In the genomic region with DNA sequence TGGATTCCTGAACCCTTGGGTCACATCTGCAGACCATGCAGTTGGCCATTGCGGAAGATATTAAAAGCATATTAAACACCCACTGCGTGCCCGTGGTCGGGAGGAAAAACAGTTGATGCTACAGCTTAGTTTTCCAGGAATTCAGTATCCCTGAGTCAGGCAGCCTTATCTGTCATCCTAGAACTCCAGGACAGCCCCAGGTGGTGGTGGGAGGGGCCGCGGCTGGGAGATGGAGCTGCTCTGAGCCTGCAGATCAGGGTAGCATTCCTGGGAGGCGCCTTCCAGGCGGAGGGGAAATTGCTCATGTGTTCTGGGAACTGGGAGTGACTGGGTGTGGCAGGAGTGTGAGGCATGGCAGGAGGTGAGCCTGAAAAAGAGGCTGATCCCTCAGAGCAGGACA, we compare ENCODE assay signal across 9 cellular contexts.
DNase-seq lines count a peak whose midpoint lies in the region; ATAC-seq and TF ChIP-seq lines count a peak whose summit lies in the region.
"Had no signal": no experiment of that assay in that cellular context is flagged by ENCODE, and none has a peak within 500 bp of the region (broad histone marks: within the 10 kb centered on the region; RNA-seq: fewer than 3 reads in every experiment).

No MANE protein-coding gene starts in this region.

- peak; percentile 65 for DNase-seq in H4 (ENCODE audit: low spot score)
- DNase-seq in RWPE2 (ENCODE audit: low spot score) = peak; percentile 91
- DNase-seq in cardiac muscle cell (ENCODE audit: low read depth in 1 of 2, low spot score in 1 of 2) = peak; percentile 38 to 55
- no peak for DNase-seq in psoas muscle
- DNase-seq in NCI-H446 treated with DMSO at 0.1 percent for 48 hours (lab: John Stamatoyannopoulos, UW) = no peak
- DNase-seq in NCI-H1694 treated with DMSO at 0.1 percent for 48 hours (lab: John Stamatoyannopoulos, UW) = no peak
- DNase-seq in vagina (ENCODE audit: extremely low spot score in 2 of 2) = no peak
- no peak for DNase-seq in naive thymus-derived CD8-positive, alpha-beta T cell
- DNase-seq: pancreas had no signal

- no peaks in the 10 kb centered on the region for H3K36me3 ChIP-seq in RWPE2 (ENCODE audit: low read depth)
- no peaks in the 10 kb centered on the region for H3K36me3 ChIP-seq in cardiac muscle cell
- H3K36me3 ChIP-seq in psoas muscle (ENCODE audit: insufficient read depth in 1 of 2, low read depth in 1 of 2) = no peaks in the 10 kb centered on the region
- no peaks in the 10 kb centered on the region for H3K36me3 ChIP-seq in vagina
- H3K36me3 ChIP-seq: pancreas had no signal

- H3K27ac ChIP-seq in RWPE2 (ENCODE audit: poor library complexity, severe bottlenecking) (peak overlapping the region; percentile 87), cardiac muscle cell (peak overlapping the region; percentile 0), psoas muscle (no peak overlapping the region), vagina (no peak overlapping the region)
- H3K27ac ChIP-seq: pancreas had no signal

- H3K4me1 ChIP-seq in RWPE2 (ENCODE audit: insufficient read depth, poor library complexity, severe bottlenecking) (peaks cover 22% of the 10 kb centered on the region), cardiac muscle cell (ENCODE audit: low read depth) (no peaks in the 10 kb centered on the region), psoas muscle (no peaks in the 10 kb centered on the region), vagina (peaks cover 19% of the 10 kb centered on the region)
- H3K4me1 ChIP-seq: pancreas had no signal

- no peak overlapping the region for H3K4me3 ChIP-seq in RWPE2 (ENCODE audit: severe bottlenecking)
- H3K4me3 ChIP-seq in cardiac muscle cell = no peak overlapping the region
- H3K4me3 ChIP-seq in psoas muscle = no peak overlapping the region
- H3K4me3 ChIP-seq in vagina = no peak overlapping the region
- H3K4me3 ChIP-seq: pancreas had no signal

- H3K36me3 Mint-ChIP-seq in naive thymus-derived CD8-positive, alpha-beta T cell = peaks cover 1 to 15% (median 3%) of the 10 kb centered on the region in 3 donors

- no peaks in the 10 kb centered on the region for H3K9me3 Mint-ChIP-seq in naive thymus-derived CD8-positive, alpha-beta T cell

- H3K27me3 Mint-ChIP-seq in naive thymus-derived CD8-positive, alpha-beta T cell = no peaks in the 10 kb centered on the region

- H3K9me3 ChIP-seq in RWPE2 (ENCODE audit: severe bottlenecking) (no peaks in the 10 kb centered on the region), cardiac muscle cell (ENCODE audit: low read depth) (no peaks in the 10 kb centered on the region), psoas muscle (no peaks in the 10 kb centered on the region), vagina (no peaks in the 10 kb centered on the region)
- H3K9me3 ChIP-seq: pancreas had no signal

- H3K27ac Mint-ChIP-seq in naive thymus-derived CD8-positive, alpha-beta T cell = peak overlapping the region in 1 of 10 donors; percentile 3

- POLR2A ChIA-PET in naive thymus-derived CD8-positive, alpha-beta T cell (lab: Charles Lee) = no interaction called here

- no peak overlapping the region for H3K4me3 Mint-ChIP-seq in naive thymus-derived CD8-positive, alpha-beta T cell

- ATAC-seq in RWPE2 (ENCODE audit: low read depth) = peak; percentile 87
- ATAC-seq in psoas muscle = peak in 3 of 4 donors; percentile 11 to 48 (median 32)
- no peak for ATAC-seq in naive thymus-derived CD8-positive, alpha-beta T cell

- peaks cover 5 to 11% (median 9%) of the 10 kb centered on the region in 4 donors for H3K4me1 Mint-ChIP-seq in naive thymus-derived CD8-positive, alpha-beta T cell

- 66 to 73% (median 69%) methylated on average over 8 of the region's 8 CpGs for WGBS in psoas muscle, 3 donors

- TF ChIP-seq CTCF in RWPE2 (IDR thresholded peaks at IDR 0.05; ENCODE audit: poor library complexity, severe bottlenecking) = peak; percentile 27
- TF ChIP-seq CTCF in cardiac muscle cell (IDR thresholded peaks at IDR 0.05; ENCODE audit: low read depth, low read length) = no peak
- no peak for TF ChIP-seq CTCF in psoas muscle (IDR thresholded peaks at IDR 0.05)
- no peak for TF ChIP-seq CTCF in vagina (IDR thresholded peaks at IDR 0.05)

- H3K27me3 ChIP-seq in RWPE2 (ENCODE audit: insufficient read depth, poor library complexity, severe bottlenecking) = no peaks in the 10 kb centered on the region
- no peaks in the 10 kb centered on the region for H3K27me3 ChIP-seq in cardiac muscle cell
- H3K27me3 ChIP-seq in psoas muscle (ENCODE audit: insufficient read depth in 3 of 3, low read length in 2 of 3) = no peaks in the 10 kb centered on the region
- H3K27me3 ChIP-seq in vagina = no peaks in the 10 kb centered on the region
- H3K27me3 ChIP-seq: pancreas had no signal

- TF ChIP-seq POLR2A in vagina (IDR thresholded peaks at IDR 0.05) = no peak

- intact Hi-C loops in psoas muscle (cut with DNase I) (no loop called here), vagina (cut with DNase I) (no loop called here)

Comparison
In these comparisons a context has a peak if more than half of its experiments do, and no peak if none do; other contexts are left out.
1. DNase-seq: peak in H4 (single experiment), RWPE2 (single experiment) and cardiac muscle cell (2 of 2); none in psoas muscle (0 of 2), NCI-H446 treated with DMSO at 0.1 percent for 48 hours (single experiment), NCI-H1694 treated with DMSO at 0.1 percent for 48 hours (single experiment), vagina (0 of 2) and naive thymus-derived CD8-positive, alpha-beta T cell (0 of 10).
2. ATAC-seq: peak in RWPE2 (single experiment) and psoas muscle (3 of 4); none in naive thymus-derived CD8-positive, alpha-beta T cell (0 of 2).
3. H3K27ac ChIP-seq: peak in RWPE2 (single experiment) and cardiac muscle cell (single experiment); none in psoas muscle (single experiment) and vagina (single experiment).